In genomic region chr20:362271-363254, GRCh38 we compare ENCODE assay signal across 8 cellular contexts. TPM values are rescaled to one million over a fixed set of nuclear protein-coding genes. Genes with fewer than 3 reads are reported as not detected.
A peak's percentile ranks its signal among the peaks of the same experiment; 100 is the strongest.
DNase-seq lines count a peak whose midpoint lies in the region; ATAC-seq and TF ChIP-seq lines count a peak whose summit lies in the region.

No MANE protein-coding gene starts in this region.

- H3K4me1 Mint-ChIP-seq in osteocyte (ENCODE audit: unreplicated experiment), result peaks cover 12% of the 10 kb centered on the region

- no peaks in the 10 kb centered on the region for H3K36me3 ChIP-seq in fibroblast of lung (ENCODE audit: control insufficient read depth, insufficient read depth, low read length)

- H3K4me3 ChIP-seq in AG04449 (ENCODE audit: low read depth, low read length) (no peak overlapping the region), fibroblast of lung (replicated peaks in 1 of 4; ENCODE audit: control extremely low read depth in 1 of 4, insufficient read depth in 1 of 4, low read depth in 3 of 4, low read length in 4 of 4) (no peak overlapping the region)

- H3K27me3 Mint-ChIP-seq in osteocyte (ENCODE audit: unreplicated experiment), result no peaks in the 10 kb centered on the region

- no peak overlapping the region for H3K27ac ChIP-seq in fibroblast of lung (ENCODE audit: insufficient read depth, low read length)

- no peak overlapping the region for H3K4me2 ChIP-seq in fibroblast of lung (ENCODE audit: extremely low read depth, insufficient read depth, low read length)

- H3K79me2 ChIP-seq in fibroblast of lung (ENCODE audit: control insufficient read depth, insufficient read depth, low read length), result no peaks in the 10 kb centered on the region

- no peaks in the 10 kb centered on the region for H3K9me3 ChIP-seq in fibroblast of lung (ENCODE audit: control insufficient read depth, insufficient read depth, low read depth, low read length)

- no peak overlapping the region for H2AFZ ChIP-seq in fibroblast of lung (ENCODE audit: low read length)

- H4K20me1 ChIP-seq in fibroblast of lung (ENCODE audit: control insufficient read depth, extremely low read depth, insufficient read depth, low read length), result no peaks in the 10 kb centered on the region

- no peaks in the 10 kb centered on the region for H3K4me1 ChIP-seq in fibroblast of lung (ENCODE audit: control insufficient read depth, extremely low read depth, insufficient read depth, low read length)

- no peak for ATAC-seq in HG02981 (IDR thresholded peaks at IDR 0.05; ENCODE audit: unreplicated experiment)
- ATAC-seq in GM21526 (IDR thresholded peaks at IDR 0.05; ENCODE audit: low FRiP score, unreplicated experiment), result no peak

- no peaks in the 10 kb centered on the region for H3K36me3 Mint-ChIP-seq in osteocyte (ENCODE audit: unreplicated experiment)

- CTCF ChIA-PET in AG04449 (lab: Yijun Ruan, JAX), result interaction anchor here (1.0 to 4.2 kb wide), 8 partner anchors 9 to 283 kb away, joined by 3 to 43 read pairs (median 4); partner anchors contain the start of gene TBC1D20

- TF ChIP-seq CTCF in AG04449 (IDR thresholded peaks at IDR 0.05; ENCODE audit: insufficient read depth, low read length, missing control alignments), result peak; percentile 42
- peak; percentile 48; the same call in 2 of the 3 replicates for TF ChIP-seq CTCF in GM12872 (IDR thresholded peaks at IDR 0.05; ENCODE audit: insufficient read depth, low read depth, low read length)
- peak; percentile 40 to 55 for TF ChIP-seq CTCF in fibroblast of lung (conservative IDR thresholded peaks at IDR 0.05 in 1 of 2, IDR thresholded peaks at IDR 0.05 in 1 of 2; ENCODE audit: low read depth in 1 of 2, low read length in 2 of 2)
- TF ChIP-seq CTCF in osteocyte (IDR thresholded peaks at IDR 0.05), result peak; percentile 28

- POLR2A ChIA-PET in AG04449 (lab: Yijun Ruan, JAX), result interaction anchor here (0.7 to 1.2 kb wide), 5 partner anchors 9 to 22 kb away, joined by 3 to 5 read pairs (median 3); partner anchors contain the start of genes NRSN2 and TRIB3

- no peaks in the 10 kb centered on the region for H3K27me3 ChIP-seq in fibroblast of lung (ENCODE audit: control insufficient read depth, insufficient read depth, low read length)

- no peak overlapping the region for H3K9ac ChIP-seq in fibroblast of lung (ENCODE audit: insufficient read depth, low read length)

- no peaks in the 10 kb centered on the region for H3K9me3 Mint-ChIP-seq in osteocyte (ENCODE audit: unreplicated experiment)

- DNase-seq in AG04449 (ENCODE audit: low read depth, low spot score) (no peak), NCI-H2171 (lab: John Stamatoyannopoulos, UW) (peak; percentile 94), fibroblast of lung (ENCODE audit: low read depth in 2 of 2) (peak; percentile 65 to 94), osteocyte (ENCODE audit: extremely low spot score, unreplicated experiment) (no peak)
- peak; percentile 63 to 69 for DNase-seq in activated CD4-positive, alpha-beta T cell treated with anti-CD3 and anti-CD28 coated beads, Interleukin-2, amount 50 U/mL, for 48 hours

- peak overlapping the region; percentile 50 for H3K27ac Mint-ChIP-seq in osteocyte (ENCODE audit: unreplicated experiment)

- H3K4me3 Mint-ChIP-seq in osteocyte (ENCODE audit: unreplicated experiment), result no peak overlapping the region

RNA-seq across cellular contexts. Expression of gene NRSN2, which starts 15.7 kb away (rescaled TPM):
- total RNA-seq in fibroblast of lung (23.1 and 34.5 TPM in 2 replicates), osteocyte (47.3 and 57.7 TPM in 2 replicates)
- 56.0 and 60.5 TPM in 2 replicates for polyA plus RNA-seq in fibroblast of lung
- polyA plus RNA-seq in fibroblast of lung (2012), result 67.4 and 75.8 TPM in 2 replicates
- polyA minus RNA-seq in fibroblast of lung (ENCODE audit: low replicate concordance), result 82.9 and 98.7 TPM in 2 replicates

RNA-seq across cellular contexts. Expression of gene TRIB3, which starts 18.0 kb away (rescaled TPM):
- 194 and 202 TPM in 2 replicates for total RNA-seq in fibroblast of lung
- polyA plus RNA-seq in fibroblast of lung, result 13.3 and 23.4 TPM in 2 replicates
- polyA plus RNA-seq in fibroblast of lung (2012), result 13.6 and 26.7 TPM in 2 replicates
- 12.4 and 25.7 TPM in 2 replicates for polyA minus RNA-seq in fibroblast of lung (ENCODE audit: low replicate concordance)
- total RNA-seq in osteocyte, result 49.1 and 62.6 TPM in 2 replicates

RNA-seq across cellular contexts. Expression of gene SOX12, which starts 37.2 kb away (rescaled TPM):
- total RNA-seq in fibroblast of lung (5.6 and 7.3 TPM in 2 replicates), osteocyte (30.8 and 31.7 TPM in 2 replicates)
- 4.0 and 4.7 TPM in 2 replicates for polyA plus RNA-seq in fibroblast of lung
- 14.3 and 15.4 TPM in 2 replicates for polyA plus RNA-seq in fibroblast of lung (2012)
- polyA minus RNA-seq in fibroblast of lung (ENCODE audit: low replicate concordance), result 6.5 and 6.6 TPM in 2 replicates

RNA-seq across cellular contexts. Expression of gene RBCK1, which starts 45.5 kb away (rescaled TPM):
- total RNA-seq in fibroblast of lung, result 81.7 and 89.0 TPM in 2 replicates
- polyA plus RNA-seq in fibroblast of lung, result 35.2 and 36.3 TPM in 2 replicates
- 75.4 and 89.7 TPM in 2 replicates for polyA plus RNA-seq in fibroblast of lung (2012)
- polyA minus RNA-seq in fibroblast of lung (ENCODE audit: low replicate concordance), result 155 and 234 TPM in 2 replicates
- total RNA-seq in osteocyte, result 103 and 119 TPM in 2 replicates

Comparison
In these comparisons a context has a peak if more than half of its experiments do, and no peak if none do; other contexts are left out.
1. DNase-seq: peak in NCI-H2171 (single experiment), activated CD4-positive, alpha-beta T cell treated with anti-CD3 and anti-CD28 coated beads, Interleukin-2, amount 50 U/mL, for 48 hours (2 of 2) and fibroblast of lung (2 of 2); none in AG04449 (single experiment) and osteocyte (single experiment).
2. Peak in every context shown above with its lines, with median percentiles within 50 percentile points of each other: CTCF ChIP-seq.